ENCODE assay signal across 8 cellular contexts in the genomic region with DNA sequence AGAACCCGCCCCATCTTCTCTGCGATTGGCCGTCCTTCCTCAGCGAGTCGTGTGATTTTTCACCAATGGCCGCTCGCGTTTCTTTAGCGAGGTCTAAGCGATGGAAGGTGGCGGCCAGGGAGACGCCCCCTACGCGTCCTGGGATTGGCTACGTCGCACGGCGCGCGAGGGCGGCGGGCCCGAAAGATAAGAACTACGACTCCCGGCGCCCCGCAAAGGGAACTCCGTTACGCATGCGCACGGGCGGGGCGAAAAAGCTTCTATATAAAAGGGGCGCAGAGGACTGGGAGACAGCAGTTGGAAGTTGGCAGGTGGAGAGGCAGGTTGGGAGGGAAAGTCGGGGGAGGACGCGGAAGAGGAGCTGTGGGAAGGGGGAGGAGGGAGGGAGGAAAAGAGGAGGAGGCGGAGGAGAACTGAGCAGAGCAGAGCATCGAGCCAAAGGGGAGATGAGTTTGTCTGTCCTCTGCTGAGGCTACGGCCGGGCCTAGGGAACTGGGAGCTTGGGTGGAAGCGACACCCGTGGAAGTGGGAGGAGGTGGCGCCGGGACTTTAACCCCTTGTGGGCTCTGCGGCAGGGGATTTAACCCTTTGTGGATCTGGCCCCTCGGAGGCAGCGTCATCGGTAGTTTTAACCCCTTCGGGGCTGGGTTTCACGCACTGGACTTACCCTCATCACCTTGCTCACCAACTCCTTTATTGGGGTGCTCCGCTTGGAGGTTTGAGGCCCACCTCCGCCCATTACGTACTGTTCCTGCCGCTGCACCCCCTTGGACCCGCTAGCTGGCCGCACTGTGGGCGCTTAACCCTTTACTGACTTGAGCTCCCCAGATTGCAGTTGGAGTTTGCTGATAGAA. TPM values are rescaled to one million over a fixed set of nuclear protein-coding genes. Genes with fewer than 3 reads are reported as not detected.
DNase-seq lines count a peak whose midpoint lies in the region; ATAC-seq, FAIRE-seq and TF ChIP-seq lines count a peak whose summit lies in the region.

A gene with protein sequence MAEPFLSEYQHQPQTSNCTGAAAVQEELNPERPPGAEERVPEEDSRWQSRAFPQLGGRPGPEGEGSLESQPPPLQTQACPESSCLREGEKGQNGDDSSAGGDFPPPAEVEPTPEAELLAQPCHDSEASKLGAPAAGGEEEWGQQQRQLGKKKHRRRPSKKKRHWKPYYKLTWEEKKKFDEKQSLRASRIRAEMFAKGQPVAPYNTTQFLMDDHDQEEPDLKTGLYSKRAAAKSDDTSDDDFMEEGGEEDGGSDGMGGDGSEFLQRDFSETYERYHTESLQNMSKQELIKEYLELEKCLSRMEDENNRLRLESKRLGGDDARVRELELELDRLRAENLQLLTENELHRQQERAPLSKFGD (plus strand): TSS at position 293 of the 854 bp plus-strand sequence. CDS start 716 bp downstream, outside the sequence.

- TF ChIP-seq CTCF in CD14-positive monocyte (IDR thresholded peaks at IDR 0.05) (no peak), HepG2 (CRISPR knock-in tag; IDR thresholded peaks at IDR 0.05) (peak; percentile 28)

- H3K27me3 Mint-ChIP-seq in CD14-positive monocyte (ENCODE audit: low read depth in 3 of 3): peaks cover 0 to 2% (median 0%) of the 10 kb centered on the region in 3 donors
- H3K27me3 Mint-ChIP-seq in activated CD4-positive, alpha-beta memory T cell treated with anti-CD3 and anti-CD28 coated beads for 36 hours: no peaks in the 10 kb centered on the region

- POLR2A ChIA-PET in activated CD4-positive, alpha-beta memory T cell treated with anti-CD3 and anti-CD28 coated beads for 36 hours (lab: Charles Lee): interaction anchor here (0.6 to 6.1 kb wide), 21 partner anchors 9 to 249 kb away, joined by 3 to 217 read pairs (median 5); a partner anchor contains a TSS
- POLR2A ChIA-PET in HepG2 (lab: Yijun Ruan, JAX): interaction anchor here (0.6 to 19.8 kb wide), 41 partner anchors 10 to 283 kb away, joined by 3 to 2487 read pairs (median 8); a partner anchor contains a TSS

- no peaks in the 10 kb centered on the region for H3K9me3 ChIP-seq in HepG2 (ENCODE audit: low read length)

- peak within 1 kb of the TSS; percentile 97 to 100 (median 99) for H3K27ac Mint-ChIP-seq in CD14-positive monocyte
- H3K27ac Mint-ChIP-seq in activated CD4-positive, alpha-beta memory T cell treated with anti-CD3 and anti-CD28 coated beads for 36 hours: peak within 1 kb of the TSS; percentile 100

- H3K4me2 ChIP-seq in HepG2 (ENCODE audit: low read depth, low read length): peak within 1 kb of the TSS; percentile 96

- in situ Hi-C loops in HepG2 (cut with HindIII; ENCODE audit: extremely low pct_ligation_motif_present, low pct_unique_long_range_greater_than_20kb): loop anchor here (5.0 kb wide), 2 partner anchors 49 to 99 kb away; no protein-coding TSS in a partner anchor

- no peaks in the 10 kb centered on the region; a peak in 2 of 5 replicates for H3K27me3 ChIP-seq in HepG2 (ENCODE audit: control insufficient read depth in 1 of 2, insufficient read depth in 2 of 2, low read length in 2 of 2)

- H3K79me2 ChIP-seq in HepG2 (ENCODE audit: insufficient read depth, low read length): peaks cover 36% of the 10 kb centered on the region

- CTCF ChIA-PET in activated CD4-positive, alpha-beta memory T cell treated with anti-CD3 and anti-CD28 coated beads for 36 hours (lab: Charles Lee): interaction anchor here (0.8 to 11.2 kb wide), 17 partner anchors 9 to 168 kb away, joined by 3 to 316 read pairs (median 9); a partner anchor contains a TSS
- CTCF ChIA-PET in HepG2 (lab: Yijun Ruan, JAX; ENCODE audit: low intra/inter-chr PET ratio, low total read pairs): interaction anchor here (1.2 to 8.5 kb wide), 5 partner anchors 10 to 48 kb away, joined by 4 to 130 read pairs (median 10); a partner anchor contains a TSS

- peak within 1 kb of the TSS; percentile 99 to 100 for H3K4me3 Mint-ChIP-seq in CD14-positive monocyte
- H3K4me3 Mint-ChIP-seq in activated CD4-positive, alpha-beta memory T cell treated with anti-CD3 and anti-CD28 coated beads for 36 hours: peak within 1 kb of the TSS; percentile 99

- H3K9me3 Mint-ChIP-seq in CD14-positive monocyte: no peaks in the 10 kb centered on the region
- no peaks in the 10 kb centered on the region for H3K9me3 Mint-ChIP-seq in activated CD4-positive, alpha-beta memory T cell treated with anti-CD3 and anti-CD28 coated beads for 36 hours

- intact Hi-C loops in CD14-positive monocyte (cut with micrococcal nuclease): loop anchor here (1.0 to 10.0 kb wide), 4 partner anchors 13 to 166 kb away; a partner anchor contains a TSS
- intact Hi-C loops in activated CD4-positive, alpha-beta memory T cell treated with anti-CD3 and anti-CD28 coated beads for 36 hours (cut with micrococcal nuclease): loop anchor here (1.0 to 10.0 kb wide), 9 partner anchors 13 to 944 kb away; a partner anchor contains a TSS
- intact Hi-C loops in HepG2 (cut with micrococcal nuclease; ENCODE audit: unreplicated experiment): loop anchor here (1.0 kb wide), 3 partner anchors 13 to 49 kb away; a partner anchor contains a TSS

- no peaks in the 10 kb centered on the region for H3K36me3 Mint-ChIP-seq in CD14-positive monocyte
- H3K36me3 Mint-ChIP-seq in activated CD4-positive, alpha-beta memory T cell treated with anti-CD3 and anti-CD28 coated beads for 36 hours: peaks cover 29% of the 10 kb centered on the region

- H3K4me1 ChIP-seq in HepG2 (ENCODE audit: insufficient read depth, low read length): peaks cover 24% of the 10 kb centered on the region

- ATAC-seq in GM19438 (IDR thresholded peaks at IDR 0.05; ENCODE audit: low read depth, unreplicated experiment): peak; percentile 54
- peak; percentile 22 for ATAC-seq in HG03575 (IDR thresholded peaks at IDR 0.05; ENCODE audit: extremely low read depth, insufficient number of reproducible peaks, low FRiP score, unreplicated experiment)
- peak; percentile 78 for ATAC-seq in HepG2

- DNase-seq in CD14-positive monocyte (ENCODE audit: low spot score) (peak; percentile 100), NCI-H82 treated with DMSO at 0.1 percent for 48 hours (lab: John Stamatoyannopoulos, UW; ENCODE audit: unreplicated experiment) (peak; percentile 99), dermis microvascular lymphatic vessel endothelial cell (ENCODE audit: low read depth in 2 of 2) (peak; percentile 99 to 100), HepG2 (ENCODE audit: low spot score) (peak; percentile 100)
- DNase-seq in activated CD4-positive, alpha-beta memory T cell treated with anti-CD3 and anti-CD28 coated beads for 36 hours: peak; percentile 99
- DNase-seq in stimulated activated CD4-positive, alpha-beta T cell treated with anti-CD3 and anti-CD28 coated beads, Interleukin-4, amount 100 ng/mL, for 1 hour: peak; percentile 98

- peak; percentile 100 for TF ChIP-seq POLR2A in HepG2 (IDR thresholded peaks at IDR 0.05; ENCODE audit: insufficient read depth in 1 of 2, low read depth in 2 of 2, low read length in 2 of 2)

- H3K36me3 ChIP-seq in HepG2 (replicated peaks in 1 of 2; ENCODE audit: control insufficient read depth in 1 of 2, insufficient read depth in 2 of 2, low read length in 2 of 2): no peaks in the 10 kb centered on the region; a peak in 1 of 5 replicates

- peak within 1 kb of the TSS; percentile 7 for H2AFZ ChIP-seq in HepG2 (ENCODE audit: low read length)

- H3K9ac ChIP-seq in HepG2 (ENCODE audit: insufficient read depth, low read depth, low read length): peak within 1 kb of the TSS; percentile 94

- peaks cover 53% of the 10 kb centered on the region for H3K4me1 Mint-ChIP-seq in CD14-positive monocyte
- peaks cover 42% of the 10 kb centered on the region for H3K4me1 Mint-ChIP-seq in activated CD4-positive, alpha-beta memory T cell treated with anti-CD3 and anti-CD28 coated beads for 36 hours (ENCODE audit: low read depth)

- H3K27ac ChIP-seq in HepG2 (ENCODE audit: extremely low read length, insufficient read depth, low read length): peak within 1 kb of the TSS; percentile 97

- TSS peak; percentile 77 for BruUV-seq in HepG2 (replicated peaks; lab: Mats Ljungman, UMichigan)

- WGBS in HepG2 (ENCODE audit: low lambda C conversion rate): under 1% methylated on average over 54 of the region's 58 CpGs

- FAIRE-seq in HepG2 (lab: Jason Lieb, UNC): peak; percentile 95

- TF ChIP-seq EP300 in HepG2 (IDR thresholded peaks at IDR 0.05; ENCODE audit: low read depth in 2 of 2, low read length in 2 of 2) (peak; percentile 73 to 89), HepG2 (CRISPR knock-in tag; IDR thresholded peaks at IDR 0.05; ENCODE audit: borderline replicate concordance) (peak; percentile 60; the same call in 1 of the 2 replicates)

- H3K4me3 ChIP-seq in HepG2 (replicated peaks in 1 of 3; ENCODE audit: insufficient read depth in 1 of 3, low read depth in 2 of 3, low read length in 3 of 3): peak within 1 kb of the TSS; percentile 97 to 98 (median 97)

- TF ChIP-seq RAD21 in HepG2 (CRISPR knock-in tag; IDR thresholded peaks at IDR 0.05): peak; percentile 84

- H4K20me1 ChIP-seq in HepG2 (ENCODE audit: insufficient read depth, low read length): peaks cover 35% of the 10 kb centered on the region

RNA-seq across cellular contexts. Expression of the gene that starts here (rescaled TPM):
- polyA plus RNA-seq in CD14-positive monocyte (1 to 10 TPM; 2.2 to 2.5 TPM), HepG2 (2011; rRNA removed) (16.3 and 16.6 TPM in 2 replicates)
- total RNA-seq in activated CD4-positive, alpha-beta memory T cell treated with anti-CD3 and anti-CD28 coated beads for 36 hours: 10 to 100 TPM; 24.9 to 25.4 TPM
- total RNA-seq in dermis microvascular lymphatic vessel endothelial cell (4.9 and 8.2 TPM in 2 replicates), HepG2 (2016; rRNA removed; fragmentation: Illumina TruSeq; extraction: Trizol) (10.5 and 14.8 TPM in 2 replicates)
- total RNA-seq in HepG2 (2016; cell fraction: cytosol; rRNA removed; fragmentation: Illumina TruSeq; extraction: Trizol; ENCODE audit: low read depth): 2.7 and 3.3 TPM in 2 replicates
- 11.7 and 13.0 TPM in 2 replicates for total RNA-seq in HepG2 (2016; cell fraction: insoluble cytoplasmic fraction; rRNA removed; fragmentation: Illumina TruSeq; extraction: Trizol)
- total RNA-seq in HepG2 (2016; cell fraction: membrane; rRNA removed; fragmentation: Illumina TruSeq; extraction: Trizol): 8.9 and 9.5 TPM in 2 replicates
- total RNA-seq in HepG2 (2016; cell fraction: nucleus; rRNA removed; fragmentation: Illumina TruSeq; extraction: Trizol): 13.8 and 14.0 TPM in 2 replicates
- polyA plus RNA-seq in HepG2 (2011; cell fraction: cytosol; rRNA removed): 13.7 and 14.0 TPM in 2 replicates
- polyA plus RNA-seq in HepG2 (2011; cell fraction: nucleus; rRNA removed): 34.1 and 37.3 TPM in 2 replicates
- 17.5 and 20.8 TPM in 2 replicates for polyA plus RNA-seq in HepG2 (2012)
- polyA plus RNA-seq in HepG2 (2016; cell fraction: cytosol; fragmentation: Illumina TruSeq; extraction: Trizol; ENCODE audit: low read depth): 2.7 and 3.3 TPM in 2 replicates
- 36.1 and 41.5 TPM in 2 replicates for polyA plus RNA-seq in HepG2 (2016; cell fraction: insoluble cytoplasmic fraction; fragmentation: Illumina TruSeq; extraction: Trizol; ENCODE audit: low read depth)
- 10.3 and 12.9 TPM in 2 replicates for polyA plus RNA-seq in HepG2 (2016; cell fraction: membrane; fragmentation: Illumina TruSeq; extraction: Trizol; ENCODE audit: low read depth)
- 51.0 and 51.8 TPM in 2 replicates for polyA plus RNA-seq in HepG2 (2016; cell fraction: nucleus; fragmentation: Illumina TruSeq; extraction: Trizol; ENCODE audit: insufficient read depth, low read depth)
- polyA minus RNA-seq in HepG2 (2011; rRNA and poly(A)+ RNA removed; ENCODE audit: low replicate concordance): 8.8 and 11.0 TPM in 2 replicates
- 10.7 and 11.5 TPM in 2 replicates for polyA minus RNA-seq in HepG2 (2011; cell fraction: cytosol; rRNA and poly(A)+ RNA removed)
- 17.1 and 27.5 TPM in 2 replicates for polyA minus RNA-seq in HepG2 (2011; cell fraction: nucleus; rRNA and poly(A)+ RNA removed)

Comparison
In these comparisons a context has a peak if more than half of its experiments do, and no peak if none do; other contexts are left out.
1. Peak in every context shown above with its lines: DNase-seq, ATAC-seq, H3K4me3 ChIP-seq and H3K27ac ChIP-seq.
2. ATAC-seq: peak in every context shown above with its lines; median percentile 78 in HepG2; 54 in GM19438; 22 in HG03575.